10 cellular contexts compared by ENCODE assay signal in genomic region chr1:21974699-21975098, GRCh38. TPM values are rescaled to one million over a fixed set of nuclear protein-coding genes. Genes with fewer than 3 reads are reported as not detected.
DNase-seq lines count a peak whose midpoint lies in the region; ATAC-seq and TF ChIP-seq lines count a peak whose summit lies in the region.
"Not testable (repeated sequence)": the region's sequence is repeated elsewhere in the genome, so short reads cannot be mapped to it uniquely, and the experiment has no call there.
"Had no signal": no experiment of that assay in that cellular context is flagged by ENCODE, and none has a peak within 500 bp of the region (broad histone marks: within the 10 kb centered on the region; RNA-seq: fewer than 3 reads in every experiment).

No MANE protein-coding gene starts in this region.

- H3K27me3 Mint-ChIP-seq in GM23338 (ENCODE audit: insufficient read depth, low read depth, poor library complexity): not testable (repeated sequence)

- TF ChIP-seq POLR2A in body of pancreas (IDR thresholded peaks at IDR 0.05); right lobe of liver (IDR thresholded peaks at IDR 0.05): not testable (repeated sequence)

- H3K4me1 Mint-ChIP-seq in GM23338: not testable (repeated sequence)

- WGBS in body of pancreas, 2 donors: 11 to 22% methylated on average over 5 to 6 of the region's 6 CpGs
- 35% methylated on average over 2 of the region's 6 CpGs for WGBS in right lobe of liver (ENCODE audit: insufficient coverage, low coverage, low lambda C conversion rate, missing lambda C conversion rate)

- H3K36me3 Mint-ChIP-seq in GM23338 (ENCODE audit: low read depth): not testable (repeated sequence)

- H3K9me2 ChIP-seq in GM23338 (ENCODE audit: insufficient read depth): not testable (repeated sequence)

- H3K4me3 Mint-ChIP-seq in GM23338: not testable (repeated sequence)

- not testable (repeated sequence) for H3K27ac Mint-ChIP-seq in GM23338

- H4K20me1 ChIP-seq in GM23338 (replicated peaks; ENCODE audit: insufficient read depth): not testable (repeated sequence)

- H3K27me3 ChIP-seq in GM23338 (ENCODE audit: insufficient read depth); body of pancreas; right lobe of liver: not testable (repeated sequence)

- not testable (repeated sequence) for TF ChIP-seq CTCF in GM23338 (conservative IDR thresholded peaks at IDR 0.05; ENCODE audit: low read depth in 2 of 2); body of pancreas (IDR thresholded peaks at IDR 0.05); right lobe of liver (IDR thresholded peaks at IDR 0.05)

- H3K4me2 ChIP-seq in GM23338: not testable (repeated sequence)

- not testable (repeated sequence) for H3K27ac ChIP-seq in GM23338 (ENCODE audit: low read depth)
- H3K27ac ChIP-seq in body of pancreas (peak overlapping the region; percentile 88 to 97 (median 92)), right lobe of liver (peak overlapping the region in 1 of 3 donors; percentile 40)

- ATAC-seq in GM23338 (peak; percentile 21; the same call in 1 of the 3 replicates), body of pancreas (peak; percentile 75), Right ventricle myocardium superior (ENCODE audit: poor library complexity) (peak; percentile 85), right lobe of liver (peak; percentile 53 to 83 (median 79))

- not testable (repeated sequence) for H3K79me2 ChIP-seq in GM23338 (replicated peaks; ENCODE audit: insufficient read depth)

- not testable (repeated sequence) for H3K9me3 Mint-ChIP-seq in GM23338

- H2AFZ ChIP-seq in GM23338: not testable (repeated sequence)

- H3K4me3 ChIP-seq in GM23338, body of pancreas, right lobe of liver: not testable (repeated sequence)

- H3F3A ChIP-seq in GM23338 (replicated peaks; ENCODE audit: low read depth): not testable (repeated sequence)

- DNase-seq in GM23338 (ENCODE audit: low spot score); Right ventricle myocardium superior: not testable (repeated sequence)
- DNase-seq in NCI-H2081 (lab: John Stamatoyannopoulos, UW): peak; percentile 41 to 74
- DNase-seq in NCI-H774 (lab: John Stamatoyannopoulos, UW): peak; percentile 38
- DNase-seq in body of pancreas: peak; percentile 87 to 95 (median 89)
- DNase-seq in right lobe of liver: peak in 1 of 3 donors; percentile 66
- peak; percentile 87 for DNase-seq in pulmonary artery endothelial cell (ENCODE audit: low read depth, low spot score)

- H3K9me3 ChIP-seq in body of pancreas, right lobe of liver: not testable (repeated sequence)

- intact Hi-C loops in body of pancreas (cut with DNase I); Right ventricle myocardium superior (cut with DNase I); right lobe of liver (cut with DNase I): not testable (repeated sequence)

- not testable (repeated sequence) for H3K4me1 ChIP-seq in GM23338 (ENCODE audit: insufficient read depth)
- H3K4me1 ChIP-seq in body of pancreas: peaks cover 56% of the 10 kb centered on the region
- H3K4me1 ChIP-seq in right lobe of liver: peaks cover 0 to 14% (median 0%) of the 10 kb centered on the region in 4 donors

- not testable (repeated sequence) for H3K36me3 ChIP-seq in GM23338 (ENCODE audit: insufficient read depth); body of pancreas (replicated peaks in 1 of 2; ENCODE audit: insufficient read depth in 1 of 2, low read depth in 2 of 2); right lobe of liver

RNA-seq across cellular contexts. Expression of gene CELA3B, which starts 2.1 kb away (rescaled TPM):
- not detected in 2 replicates for total RNA-seq in GM23338 (2014; rRNA removed; shearing (Covaris generic))
- polyA plus RNA-seq in GM23338 (2016; fragmentation: Nextera tagmentation; extraction: Ambion mirVana): not detected in 2 replicates
- total RNA-seq in body of pancreas: over 10,000 TPM; 12,815 to 27,120 TPM
- not detected for total RNA-seq in Right ventricle myocardium superior
- total RNA-seq in right lobe of liver: not detected
- total RNA-seq in pulmonary artery endothelial cell: 0.07 and 0.26 TPM in 2 replicates
- total RNA-seq: CD4-positive, CD25-positive, alpha-beta regulatory T cell; esophagus muscularis mucosa; HFFc6 had no signal
- polyA plus RNA-seq: CD4-positive, CD25-positive, alpha-beta regulatory T cell had no signal

RNA-seq across cellular contexts. Expression of gene CELA3A, which starts 26.8 kb away (rescaled TPM):
- total RNA-seq in GM23338 (2014; rRNA removed; shearing (Covaris generic)): not detected in 2 replicates
- not detected in 2 replicates for polyA plus RNA-seq in GM23338 (2016; fragmentation: Nextera tagmentation; extraction: Ambion mirVana)
- total RNA-seq in body of pancreas (over 10,000 TPM; 37,316 to 51,622 TPM), Right ventricle myocardium superior (not detected), right lobe of liver (under 1 TPM in 1 of 6 experiments, not detected in 5; 0.22 TPM), pulmonary artery endothelial cell (not detected in 2 replicates)
- total RNA-seq: CD4-positive, CD25-positive, alpha-beta regulatory T cell; esophagus muscularis mucosa; HFFc6 had no signal
- polyA plus RNA-seq: CD4-positive, CD25-positive, alpha-beta regulatory T cell had no signal

RNA-seq across cellular contexts. Expression of gene HSPG2, which starts 37.6 kb away (rescaled TPM):
- total RNA-seq in GM23338 (2014; rRNA removed; shearing (Covaris generic)): 47.8 and 70.8 TPM in 2 replicates
- polyA plus RNA-seq in GM23338 (2016; fragmentation: Nextera tagmentation; extraction: Ambion mirVana): 13.3 and 14.9 TPM in 2 replicates
- total RNA-seq in body of pancreas (100 to 1,000 TPM in 1 of 2 donors, 10 to 100 TPM in 1; 87.7 to 179 TPM), Right ventricle myocardium superior (263 TPM), right lobe of liver (10 to 100 TPM; 31.3 to 90.9 (median 43.7) TPM), pulmonary artery endothelial cell (841 and 1,405 TPM in 2 replicates)

Comparison
In these comparisons a context has a peak if more than half of its experiments do, and no peak if none do; other contexts are left out.
1. ATAC-seq: peak in every context shown above with its lines; median percentile 85 in Right ventricle myocardium superior; 79 in right lobe of liver; 75 in body of pancreas; 21 in GM23338.
2. RNA of gene CELA3B, which starts 2.1 kb away (total RNA-seq): 12,815 to 27,120 TPM in body of pancreas; 0.07 to 0.26 TPM in pulmonary artery endothelial cell, not detected in GM23338, not detected in Right ventricle myocardium superior (single experiment) and not detected in right lobe of liver; every median in the first group is over 1,000 times any median in the second.
3. RNA of gene CELA3A, which starts 26.8 kb away (total RNA-seq): 37,316 to 51,622 TPM in body of pancreas; not detected in GM23338, not detected in Right ventricle myocardium superior (single experiment), 0.22 TPM in right lobe of liver and not detected in pulmonary artery endothelial cell; every median in the first group is over 1,000 times any median in the second.